In the genomic region with DNA sequence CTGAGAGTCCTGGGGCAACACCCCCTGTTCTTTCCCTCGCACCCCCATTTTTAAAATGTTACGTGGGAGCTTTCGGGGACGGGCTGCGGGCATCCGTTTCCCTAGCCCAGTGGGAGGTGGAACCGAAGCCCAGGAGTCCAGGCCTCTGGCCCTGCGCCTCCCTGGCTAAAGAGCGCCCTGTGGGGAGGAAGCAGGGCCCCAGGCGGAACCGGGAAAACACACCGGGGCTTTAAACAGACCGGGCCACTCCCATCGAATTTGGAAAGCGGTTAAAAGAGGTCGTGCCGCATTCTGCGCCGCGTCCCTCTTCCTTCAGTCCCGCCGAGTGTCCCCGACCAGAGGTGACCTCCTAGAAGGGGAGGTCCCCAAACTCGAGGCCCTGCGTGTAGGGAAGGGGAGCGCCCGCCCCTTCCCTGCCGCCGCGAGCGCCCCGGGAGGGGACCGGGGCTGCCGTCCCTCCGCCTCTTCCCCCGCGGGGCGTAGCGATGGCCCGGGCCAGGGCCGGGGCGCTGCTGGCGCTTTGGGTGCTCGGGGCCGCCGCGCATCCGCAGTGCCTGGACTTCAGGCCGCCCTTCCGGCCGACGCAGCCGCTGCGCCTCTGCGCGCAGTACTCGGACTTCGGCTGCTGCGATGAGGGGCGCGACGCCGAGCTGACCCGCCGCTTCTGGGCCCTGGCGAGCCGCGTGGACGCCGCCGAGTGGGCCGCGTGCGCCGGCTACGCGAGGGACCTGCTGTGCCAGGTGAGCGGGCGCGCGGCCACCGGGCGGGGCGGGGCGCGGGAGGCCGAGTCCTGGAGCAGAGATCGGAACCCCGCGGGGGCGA, we compare ENCODE assay signal across 9 cellular contexts. TPM values are rescaled to one million over a fixed set of nuclear protein-coding genes. Genes with fewer than 3 reads are reported as not detected.
DNase-seq lines count a peak whose midpoint lies in the region; ATAC-seq and TF ChIP-seq lines count a peak whose summit lies in the region.
"Had no signal": no experiment of that assay in that cellular context is flagged by ENCODE, and none has a peak within 500 bp of the region (broad histone marks: within the 10 kb centered on the region; RNA-seq: fewer than 3 reads in every experiment).

Gene HHIPL1, plus strand, starts transcription at position 407 of the 822 bp plus-strand sequence. Its CDS starts 79 bp downstream, at position 486.

- H3K79me2 ChIP-seq in OCI-LY7 (ENCODE audit: insufficient read depth, low read depth, low read length) = no peaks in the 10 kb centered on the region

- peaks cover 46% of the 10 kb centered on the region for H3K27me3 Mint-ChIP-seq in Calu3 (ENCODE audit: unreplicated experiment)

- no peaks in the 10 kb centered on the region for H3K9me3 Mint-ChIP-seq in Calu3 (ENCODE audit: low read depth, unreplicated experiment)

- H2AFZ ChIP-seq in OCI-LY7 (ENCODE audit: low read length) = no peak within 1 kb of the TSS

- H3K4me1 ChIP-seq in right cardiac atrium (ENCODE audit: control insufficient read depth, insufficient read depth, low read length) (no peaks in the 10 kb centered on the region), rectal smooth muscle tissue (ENCODE audit: control insufficient read depth, insufficient read depth, low read length) (peaks cover 4% of the 10 kb centered on the region), OCI-LY7 (ENCODE audit: insufficient read depth, low read length, poor library complexity, severe bottlenecking) (no peaks in the 10 kb centered on the region)

- 6 to 10% (median 7%) methylated on average over 59 to 91 of the region's 91 CpGs for WGBS in adipose tissue, 3 donors
- WGBS in right cardiac atrium = 7% methylated on average over 91 of the region's 91 CpGs

- no peaks in the 10 kb centered on the region for H4K20me1 ChIP-seq in OCI-LY7 (ENCODE audit: insufficient read depth, low read length)

- H3K9ac ChIP-seq in rectal smooth muscle tissue (ENCODE audit: low read length) = no peak within 1 kb of the TSS

- POLR2A ChIA-PET in OCI-LY7 (lab: Charles Lee) = no interaction called here

- CTCF ChIA-PET in Calu3 (lab: Charles Lee) (no interaction called here), OCI-LY7 (lab: Charles Lee; ENCODE audit: unreplicated experiment) (no interaction called here)

- DNase-seq in Calu3 (peak; percentile 11), right cardiac atrium (peak; percentile 50 to 81 (median 80)), mesenteric fat pad (ENCODE audit: low spot score) (no peak), MG63 (no peak), OCI-LY7 (ENCODE audit: low spot score) (no peak)
- no peak for DNase-seq in activated naive CD4-positive, alpha-beta T cell treated with anti-CD3 and anti-CD28 coated beads, Interleukin-2, amount 50 U/mL, for 16 hours

- H3K9me3 ChIP-seq in right cardiac atrium (ENCODE audit: control insufficient read depth, low read length) = no peaks in the 10 kb centered on the region
- H3K9me3 ChIP-seq in MG63 = no peaks in the 10 kb centered on the region
- no peaks in the 10 kb centered on the region for H3K9me3 ChIP-seq in OCI-LY7 (ENCODE audit: low read length)

- H3K36me3 Mint-ChIP-seq in Calu3 (ENCODE audit: insufficient read depth, unreplicated experiment) = no peaks in the 10 kb centered on the region

- peak within 1 kb of the TSS; percentile 61 for H3K4me3 Mint-ChIP-seq in Calu3 (ENCODE audit: low read depth, unreplicated experiment)

- ATAC-seq in right cardiac atrium = peak; percentile 75 to 76
- ATAC-seq: GM12878 had no signal

- BruUV-seq in Calu3 (replicated peaks; lab: Mats Ljungman, UMichigan) = no TSS peak
- BruUV-seq in OCI-LY7 (replicated peaks; lab: Mats Ljungman, UMichigan) = no TSS peak

- H3K4me1 Mint-ChIP-seq in Calu3 (ENCODE audit: low read depth, unreplicated experiment) = no peaks in the 10 kb centered on the region

- H3K27ac ChIP-seq in adipose tissue (ENCODE audit: low read depth, low read length) (peak within 1 kb of the TSS; percentile 6), right cardiac atrium (ENCODE audit: low read length) (no peak within 1 kb of the TSS), rectal smooth muscle tissue (ENCODE audit: low read depth, low read length) (peak within 1 kb of the TSS; percentile 22), OCI-LY7 (ENCODE audit: low read depth, low read length, poor library complexity, severe bottlenecking) (no peak within 1 kb of the TSS)

- H3K27ac Mint-ChIP-seq in Calu3 (ENCODE audit: unreplicated experiment) = no peak within 1 kb of the TSS

- no peaks in the 10 kb centered on the region for H3K27me3 ChIP-seq in right cardiac atrium (ENCODE audit: control insufficient read depth, insufficient read depth)
- H3K27me3 ChIP-seq in rectal smooth muscle tissue (ENCODE audit: control insufficient read depth, insufficient read depth, low read length) = no peaks in the 10 kb centered on the region
- no peaks in the 10 kb centered on the region for H3K27me3 ChIP-seq in MG63

- no peaks in the 10 kb centered on the region for H3K36me3 ChIP-seq in rectal smooth muscle tissue (ENCODE audit: control insufficient read depth, insufficient read depth, low read length)
- H3K36me3 ChIP-seq in MG63 = no peaks in the 10 kb centered on the region
- H3K36me3 ChIP-seq in OCI-LY7 (ENCODE audit: insufficient read depth, low read length) = no peaks in the 10 kb centered on the region

- no peak for TF ChIP-seq CTCF in Calu3 (IDR thresholded peaks at IDR 0.05; ENCODE audit: unreplicated experiment)
- no peak for TF ChIP-seq CTCF in OCI-LY7 (conservative IDR thresholded peaks at IDR 0.05; ENCODE audit: low read length)

- H3K4me3 ChIP-seq in right cardiac atrium (ENCODE audit: low read length) (peak within 1 kb of the TSS; percentile 55), rectal smooth muscle tissue (ENCODE audit: low read length) (peak within 1 kb of the TSS; percentile 61), MG63 (no peak within 1 kb of the TSS), OCI-LY7 (ENCODE audit: low read depth, low read length, poor library complexity, severe bottlenecking) (no peak within 1 kb of the TSS)
- H3K4me3 ChIP-seq: GM12878 had no signal

- intact Hi-C loops in Calu3 (cut with micrococcal nuclease; ENCODE audit: unreplicated experiment) (no loop called here), right cardiac atrium (cut with DNase I) (no loop called here), OCI-LY7 (cut with micrococcal nuclease; ENCODE audit: unreplicated experiment) (no loop called here)

- no peak within 1 kb of the TSS for H3K4me2 ChIP-seq in OCI-LY7 (ENCODE audit: low read length)

- no peaks in the 10 kb centered on the region for H3K9me2 ChIP-seq in OCI-LY7 (ENCODE audit: insufficient read depth, low read length)

RNA-seq across cellular contexts. Expression of gene HHIPL1, which starts in this region (rescaled TPM):
- total RNA-seq in Calu3 (2022) (0.22 TPM in 1 of 2 replicates, not detected in the other), right cardiac atrium (1 to 10 TPM; 1.9 to 3.4 (median 2.5) TPM), mesenteric fat pad (3.8 TPM), OCI-LY7 (2022) (0.61 and 0.72 TPM in 2 replicates)
- polyA plus RNA-seq in adipose tissue (1 to 10 TPM in 1 of 3 donors, under 1 TPM in 2; 0.16 to 1.1 (median 0.90) TPM), right cardiac atrium (0.75 TPM)
- total RNA-seq in MG63 (2014; rRNA removed; shearing (Covaris generic); ENCODE audit: low replicate concordance) = not detected in 2 replicates
- 0.25 and 1.5 TPM in 2 replicates for total RNA-seq in OCI-LY7 (2014; rRNA removed; shearing (Covaris generic))
- total RNA-seq: GM12878 had no signal

Comparison
In these comparisons a context has a peak if more than half of its experiments do, and no peak if none do; other contexts are left out.
1. Peak in DNase-seq in Calu3; RNA of the gene not detected or under 1 TPM.
2. DNase-seq: peak in right cardiac atrium (3 of 3); none in mesenteric fat pad (single experiment), MG63 (single experiment), activated naive CD4-positive, alpha-beta T cell treated with anti-CD3 and anti-CD28 coated beads, Interleukin-2, amount 50 U/mL, for 16 hours (single experiment) and OCI-LY7 (single experiment).
3. H3K27ac ChIP-seq: peak in adipose tissue (single experiment) and rectal smooth muscle tissue (single experiment); none in right cardiac atrium (single experiment) and OCI-LY7 (single experiment).
4. H3K4me3 ChIP-seq: peak in right cardiac atrium (single experiment) and rectal smooth muscle tissue (single experiment); none in MG63 (single experiment) and OCI-LY7 (single experiment).